ENCODE assay signal across 10 cellular contexts in the genomic region with DNA sequence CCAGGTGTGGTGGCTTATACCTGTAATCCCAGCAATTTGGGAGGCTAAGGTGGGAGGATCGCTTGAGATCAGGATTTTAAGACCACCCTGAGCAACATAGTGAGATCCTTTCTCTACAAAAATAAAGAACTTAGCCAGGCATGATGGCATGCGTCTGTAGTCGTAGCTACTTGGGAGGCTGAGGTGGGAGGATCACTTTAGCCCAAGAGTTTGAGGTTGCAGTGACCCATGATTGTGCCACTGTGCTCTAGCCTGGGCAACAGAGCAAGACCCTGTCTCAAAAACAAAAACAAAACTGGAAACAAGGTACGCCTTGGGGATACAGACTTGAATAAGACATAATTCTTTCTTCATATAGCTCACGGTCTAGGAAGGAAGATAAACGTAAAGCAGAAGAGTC.
"Had no signal": no experiment of that assay in that cellular context is flagged by ENCODE, and none has a peak within 500 bp of the region (broad histone marks: within the 10 kb centered on the region; RNA-seq: fewer than 3 reads in every experiment).

No MANE protein-coding gene starts in this region.

- H3K9ac ChIP-seq: GM23248 had no signal

- H3K4me3 Mint-ChIP-seq: GM23338, H9, HFFc6 had no signal

- H3K4me3 ChIP-seq: GM23248, HAP-1 had no signal

- ATAC-seq: HCT116 had no signal

- H3K27ac Mint-ChIP-seq: GM23338, H9, HFFc6 had no signal

- H3K4me1 ChIP-seq: HAP-1 had no signal

- DNase-seq: GM23248, GOT3, H7, H9, HCEC 1CT, HFFc6 had no signal

- H3K36me3 ChIP-seq: HAP-1 had no signal

- H3K9me3 Mint-ChIP-seq: GM23338, H9, HFFc6 had no signal

- H3K9me3 ChIP-seq: HAP-1 had no signal

- H2AFZ ChIP-seq: GM23248, GM23338 had no signal

- FAIRE-seq: H54 had no signal

- H3K27ac ChIP-seq: GM23248 had no signal
